Comparison of ENCODE assay signal across 30 cellular contexts in genomic region chr5:135655326-135655725, GRCh38.
"Had no signal": no experiment of that assay in that cellular context is flagged by ENCODE, and none has a peak within 500 bp of the region (broad histone marks: within the 10 kb centered on the region; RNA-seq: fewer than 3 reads in every experiment).

No MANE protein-coding gene starts in this region.

- ATAC-seq: activated naive CD4-positive, alpha-beta T cell treated with anti-CD3 and anti-CD28 coated beads, Interleukin-2, amount 50 U/mL, for 72 hours had no signal

- H3K4me1 ChIP-seq: adrenal gland had no signal

- H3K27me3 Mint-ChIP-seq: activated CD4-positive, alpha-beta memory T cell treated with anti-CD3 and anti-CD28 coated beads, Interleukin-2, amount 10 ng/mL, durations not matched to agents 7 days and 5 days had no signal

- H3K27ac ChIP-seq: adrenal gland, brain microvascular endothelial cell, cardiac muscle cell, KMS-11, SK-N-MC, WERI-Rb-1 had no signal

- H3K4me1 Mint-ChIP-seq: activated CD4-positive, alpha-beta memory T cell treated with anti-CD3 and anti-CD28 coated beads, Interleukin-2, amount 10 ng/mL, durations not matched to agents 7 days and 5 days; central memory CD8-positive, alpha-beta T cell had no signal

- H3K27me3 ChIP-seq: adrenal gland, brain microvascular endothelial cell, cardiac muscle cell had no signal

- FAIRE-seq: astrocyte had no signal

- H3K9ac ChIP-seq: KMS-11 had no signal

- H3K36me3 ChIP-seq: adrenal gland, brain microvascular endothelial cell, cardiac muscle cell, WERI-Rb-1 had no signal

- H3K27ac Mint-ChIP-seq: activated CD4-positive, alpha-beta memory T cell treated with anti-CD3 and anti-CD28 coated beads, Interleukin-2, amount 10 ng/mL, durations not matched to agents 7 days and 5 days; activated naive CD4-positive, alpha-beta T cell treated with anti-CD3 and anti-CD28 coated beads for 36 hours; activated naive CD4-positive, alpha-beta T cell treated with anti-CD3 and anti-CD28 coated beads, Interleukin-2, amount 50 U/mL, for 72 hours; activated T-cell treated with anti-CD3 and anti-CD28 coated beads, Interleukin-2, amount 50 U/mL, for 24 hours had no signal

- DNase-seq: activated CD4-positive, alpha-beta memory T cell treated with anti-CD3 and anti-CD28 coated beads, Interleukin-2, amount 10 ng/mL, durations not matched to agents 7 days and 5 days; activated CD4-positive, alpha-beta T cell treated with anti-CD3 and anti-CD28 coated beads for 1 hour; activated CD4-positive, alpha-beta T cell treated with anti-CD3 and anti-CD28 coated beads for 48 hours; activated CD4-positive, CD25-positive, alpha-beta regulatory T cell; activated gamma-delta T cell treated with Interleukin-2 at 50 U/mL for 16 hours; activated naive CD4-positive, alpha-beta T cell treated with anti-CD3 and anti-CD28 coated beads for 36 hours; activated T-cell treated with anti-CD3 and anti-CD28 coated beads, Interleukin-2, amount 50 U/mL, for 24 hours; adrenal gland; brain microvascular endothelial cell; MM.1S; NCI-H1092 treated with DMSO at 0.1 percent for 48 hours; NCI-H1417; NCI-H146; NCI-H187; NCI-H2029 treated with DMSO at 0.1 percent for 48 hours; NCI-H2107; NCI-H2171; NCI-H510A; NCI-H526; NCI-H748 treated with DMSO at 0.1 percent for 48 hours; NK-92 treated with Interleukin-12 subunit alpha and Interleukin-12 subunit beta, amount 100 ng/mL, for 24 hours; Right ventricle myocardium superior; T1000; WERI-Rb-1 had no signal

- H3K4me3 ChIP-seq: adrenal gland, cardiac muscle cell, SK-N-MC had no signal

- H3K4me2 ChIP-seq: KMS-11 had no signal

- H3K4me3 Mint-ChIP-seq: activated CD4-positive, alpha-beta memory T cell treated with anti-CD3 and anti-CD28 coated beads, Interleukin-2, amount 10 ng/mL, durations not matched to agents 7 days and 5 days; activated naive CD4-positive, alpha-beta T cell treated with anti-CD3 and anti-CD28 coated beads for 36 hours; activated T-cell treated with anti-CD3 and anti-CD28 coated beads, Interleukin-2, amount 50 U/mL, for 24 hours; central memory CD8-positive, alpha-beta T cell had no signal
